ENCODE assay signal across 20 cellular contexts in the genomic region with DNA sequence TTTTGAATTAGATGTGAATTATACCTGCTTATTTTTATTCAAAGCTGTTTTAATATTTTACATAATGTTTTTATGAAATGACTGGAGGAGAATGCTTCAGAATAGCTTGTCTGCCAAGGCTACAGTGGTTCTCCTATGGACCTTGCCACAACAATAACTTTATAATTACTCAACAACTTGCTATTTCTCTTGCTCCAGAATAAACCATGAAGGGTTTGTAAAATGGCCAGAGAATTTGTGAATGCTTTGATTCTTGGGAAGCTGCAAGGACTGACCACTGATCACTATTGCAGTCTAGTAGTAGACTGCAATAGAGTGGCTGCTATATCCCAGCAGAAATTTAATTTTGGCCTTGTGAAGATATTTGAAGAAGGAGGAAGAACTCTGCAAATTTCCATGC.
"Had no signal": no experiment of that assay in that cellular context is flagged by ENCODE, and none has a peak within 500 bp of the region (broad histone marks: within the 10 kb centered on the region; RNA-seq: fewer than 3 reads in every experiment).

No MANE protein-coding gene starts in this region.

- H3K36me3 Mint-ChIP-seq: activated naive CD4-positive, alpha-beta T cell treated with anti-CD3 and anti-CD28 coated beads, Interleukin-2, amount 50 U/mL, for 24 hours; stimulated activated memory B cell treated with anti-CD40 and anti-IgM and Interleukin-4, amounts not matched to agents 10 μg/mL and 1 μg/mL and 100 μg/mL, for 72 hours had no signal

- H3K36me3 ChIP-seq: adrenal gland, heart left ventricle, ovary, transverse colon, vagina had no signal

- H3K4me1 ChIP-seq: adrenal gland, heart left ventricle, transverse colon, vagina had no signal

- H3K27ac ChIP-seq: adrenal gland, heart left ventricle, ovary, transverse colon, vagina had no signal

- H3K27me3 ChIP-seq: adrenal gland, heart left ventricle, ovary, transverse colon, vagina had no signal

- H3K9me3 ChIP-seq: adrenal gland, ovary, transverse colon, vagina had no signal

- H3K4me3 ChIP-seq: adrenal gland, heart left ventricle, lung, ovary, transverse colon, vagina had no signal

- H3K27ac Mint-ChIP-seq: activated CD4-positive, alpha-beta T cell treated with anti-CD3 and anti-CD28 coated beads for 36 hours; activated CD8-positive, alpha-beta T cell treated with anti-CD3 and anti-CD28 coated beads for 36 hours; activated naive CD4-positive, alpha-beta T cell treated with anti-CD3 and anti-CD28 coated beads, Interleukin-2, amount 50 U/mL, for 24 hours; brain; dendritic cell treated with granulocyte-macrophage colony-stimulating factor and Interleukin-4, amounts not matched to agents 40 ng/mL and 50 ng/mL, for 4 days; immature natural killer cell; mesothelial cell of epicardium; stimulated activated memory B cell treated with anti-CD40 and anti-IgM and Interleukin-4, amounts not matched to agents 10 μg/mL and 1 μg/mL and 100 μg/mL, for 72 hours had no signal

- ATAC-seq: activated CD4-positive, alpha-beta T cell treated with anti-CD3 and anti-CD28 coated beads for 36 hours; activated CD8-positive, alpha-beta T cell treated with anti-CD3 and anti-CD28 coated beads for 36 hours; activated T-cell treated with anti-CD3 and anti-CD28 coated beads, Interleukin-2, amount 50 U/mL, for 4 hours; heart left ventricle; stimulated activated memory B cell treated with anti-CD40 and anti-IgM and Interleukin-4, amounts not matched to agents 10 μg/mL and 1 μg/mL and 100 μg/mL, for 72 hours had no signal

- DNase-seq: activated CD4-positive, alpha-beta T cell treated with anti-CD3 and anti-CD28 coated beads for 36 hours; activated CD8-positive, alpha-beta T cell treated with anti-CD3 and anti-CD28 coated beads for 36 hours; activated effector memory CD4-positive, alpha-beta T cell treated with Interleukin-2 at 50 U/mL for 16 hours; activated T-cell treated with anti-CD3 and anti-CD28 coated beads, Interleukin-2, amount 50 U/mL, for 4 hours; adrenal gland; effector memory CD4-positive, alpha-beta T cell; heart left ventricle; immature natural killer cell; ovary; stimulated activated CD4-positive, alpha-beta T cell treated with anti-CD3 and anti-CD28 coated beads, Interleukin-2, amount 100 ng/mL, for 48 hours; T-helper 2 cell; transverse colon had no signal

- H3K9me3 Mint-ChIP-seq: activated naive CD4-positive, alpha-beta T cell treated with anti-CD3 and anti-CD28 coated beads, Interleukin-2, amount 50 U/mL, for 24 hours had no signal

- H3K27me3 Mint-ChIP-seq: activated CD4-positive, alpha-beta T cell treated with anti-CD3 and anti-CD28 coated beads for 36 hours; activated CD8-positive, alpha-beta T cell treated with anti-CD3 and anti-CD28 coated beads for 36 hours; activated naive CD4-positive, alpha-beta T cell treated with anti-CD3 and anti-CD28 coated beads, Interleukin-2, amount 50 U/mL, for 24 hours; brain; dendritic cell treated with granulocyte-macrophage colony-stimulating factor and Interleukin-4, amounts not matched to agents 40 ng/mL and 50 ng/mL, for 4 days; stimulated activated memory B cell treated with anti-CD40 and anti-IgM and Interleukin-4, amounts not matched to agents 10 μg/mL and 1 μg/mL and 100 μg/mL, for 72 hours had no signal

- H3K4me3 Mint-ChIP-seq: activated CD4-positive, alpha-beta T cell treated with anti-CD3 and anti-CD28 coated beads for 36 hours; activated CD8-positive, alpha-beta T cell treated with anti-CD3 and anti-CD28 coated beads for 36 hours; activated naive CD4-positive, alpha-beta T cell treated with anti-CD3 and anti-CD28 coated beads, Interleukin-2, amount 50 U/mL, for 24 hours; activated T-cell treated with anti-CD3 and anti-CD28 coated beads, Interleukin-2, amount 50 U/mL, for 4 hours; brain; dendritic cell treated with granulocyte-macrophage colony-stimulating factor and Interleukin-4, amounts not matched to agents 40 ng/mL and 50 ng/mL, for 4 days; immature natural killer cell; mesothelial cell of epicardium; neural crest cell; stimulated activated memory B cell treated with anti-CD40 and anti-IgM and Interleukin-4, amounts not matched to agents 10 μg/mL and 1 μg/mL and 100 μg/mL, for 72 hours had no signal

- H3K4me1 Mint-ChIP-seq: activated CD4-positive, alpha-beta T cell treated with anti-CD3 and anti-CD28 coated beads for 36 hours; activated naive CD4-positive, alpha-beta T cell treated with anti-CD3 and anti-CD28 coated beads, Interleukin-2, amount 50 U/mL, for 24 hours; immature natural killer cell; stimulated activated memory B cell treated with anti-CD40 and anti-IgM and Interleukin-4, amounts not matched to agents 10 μg/mL and 1 μg/mL and 100 μg/mL, for 72 hours had no signal
